Comparison of ENCODE assay signal across 7 cellular contexts in the genomic region with DNA sequence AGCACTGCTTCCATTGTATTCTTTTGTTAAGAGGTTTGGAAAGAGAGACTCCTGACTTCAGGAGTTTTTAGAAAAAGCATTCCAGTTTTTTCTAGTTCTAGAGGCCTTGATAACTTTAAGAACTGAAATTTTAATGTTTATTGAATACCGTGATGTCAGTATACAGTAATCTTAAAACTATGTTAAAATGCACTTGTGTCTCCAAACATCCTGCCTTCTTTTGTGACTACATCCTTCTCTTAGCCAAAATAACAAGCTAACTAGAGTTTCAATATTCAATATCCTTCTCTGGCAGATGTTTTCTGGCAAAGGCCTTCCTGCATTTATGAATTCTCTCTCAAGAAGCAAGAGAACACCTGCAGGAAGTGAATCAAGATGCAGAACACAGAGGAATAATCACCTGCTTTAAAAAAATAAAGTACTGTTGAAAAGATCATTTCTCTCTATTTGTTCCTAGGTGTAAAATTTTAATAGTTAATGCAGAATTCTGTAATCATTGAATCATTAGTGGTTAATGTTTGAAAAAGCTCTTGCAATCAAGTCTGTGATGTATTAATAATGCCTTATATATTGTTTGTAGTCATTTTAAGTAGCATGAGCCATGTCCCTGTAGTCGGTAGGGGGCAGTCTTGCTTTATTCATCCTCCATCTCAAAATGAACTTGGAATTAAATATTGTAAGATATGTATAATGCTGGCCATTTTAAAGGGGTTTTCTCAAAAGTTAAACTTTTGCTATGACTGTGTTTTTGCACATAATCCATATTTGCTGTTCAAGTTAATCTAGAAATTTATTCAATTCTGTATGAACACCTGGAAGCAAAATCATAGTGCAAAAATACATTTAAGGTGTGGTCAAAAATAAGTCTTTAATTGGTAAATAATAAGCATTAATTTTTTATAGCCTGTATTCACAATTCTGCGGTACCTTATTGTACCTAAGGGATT. TPM values are rescaled to one million over a fixed set of nuclear protein-coding genes. Genes with fewer than 3 reads are reported as not detected.
DNase-seq lines count a peak whose midpoint lies in the region; ATAC-seq and TF ChIP-seq lines count a peak whose summit lies in the region.

No MANE protein-coding gene starts in this region.

- peaks cover 0 to 15% (median 8%) of the 10 kb centered on the region in 4 donors for H3K36me3 ChIP-seq in right lobe of liver

- intact Hi-C loops in right lobe of liver (cut with DNase I) = loop anchor here in 1 of 2 donors (5.0 kb wide), 1 partner anchor 396 kb away; no protein-coding TSS in a partner anchor

- H3K27me3 ChIP-seq in right lobe of liver = no peaks in the 10 kb centered on the region

- H3K4me1 ChIP-seq in right lobe of liver = peaks cover 0 to 8% (median 0%) of the 10 kb centered on the region in 4 donors

- no peak overlapping the region for H3K4me3 ChIP-seq in right lobe of liver

- H3K27ac ChIP-seq in right lobe of liver = no peak overlapping the region

- TF ChIP-seq CTCF in GM12872 (IDR thresholded peaks at IDR 0.05; ENCODE audit: insufficient read depth, low read depth, low read length) (peak; percentile 67), right lobe of liver (IDR thresholded peaks at IDR 0.05) (peak; percentile 73 to 86 (median 83))

- ATAC-seq in right lobe of liver = peak; percentile 64 to 76 (median 70)
- ATAC-seq in GM18858 (IDR thresholded peaks at IDR 0.05; ENCODE audit: unreplicated experiment) = no peak

- DNase-seq in NCI-H1105 treated with DMSO at 0.1 percent for 48 hours (lab: John Stamatoyannopoulos, UW) = peak; percentile 50
- peak; percentile 12 for DNase-seq in UCSD-AML1 (lab: John Stamatoyannopoulos, UW; ENCODE audit: unreplicated experiment)
- peak; percentile 46 for DNase-seq in cerebellum (ENCODE audit: low spot score)
- no peak for DNase-seq in right lobe of liver
- peak; percentile 3 for DNase-seq in stimulated activated CD8-positive, alpha-beta memory T cell treated with anti-CD3 and anti-CD28 coated beads, Interleukin-12 subunit alpha, Interleukin-12 subunit beta, amount 100 ng/mL, for 24 hours (ENCODE audit: extremely low read depth)

- no peaks in the 10 kb centered on the region for H3K9me3 ChIP-seq in right lobe of liver

- no peak for TF ChIP-seq POLR2A in right lobe of liver (IDR thresholded peaks at IDR 0.05)

- 40% methylated on average over 3 of the region's 3 CpGs for WGBS in right lobe of liver (ENCODE audit: insufficient coverage, low coverage, low lambda C conversion rate, missing lambda C conversion rate)

RNA-seq across cellular contexts. Expression of a gene that starts 43.1 kb away (rescaled TPM):
- total RNA-seq in cerebellum = 153 TPM
- total RNA-seq in right lobe of liver = 10 to 100 TPM; 50.4 to 61.1 (median 57.1) TPM

Comparison
In these comparisons a context has a peak if more than half of its experiments do, and no peak if none do; other contexts are left out.
1. DNase-seq: peak in NCI-H1105 treated with DMSO at 0.1 percent for 48 hours (single experiment), UCSD-AML1 (single experiment), cerebellum (single experiment) and stimulated activated CD8-positive, alpha-beta memory T cell treated with anti-CD3 and anti-CD28 coated beads, Interleukin-12 subunit alpha, Interleukin-12 subunit beta, amount 100 ng/mL, for 24 hours (single experiment); none in right lobe of liver (0 of 3).